Comparison of ENCODE assay signal across 9 cellular contexts in genomic region chr11:697028-697491, GRCh38. TPM values are rescaled to one million over a fixed set of nuclear protein-coding genes. Genes with fewer than 3 reads are reported as not detected.
DNase-seq lines count a peak whose midpoint lies in the region; ATAC-seq, FAIRE-seq and TF ChIP-seq lines count a peak whose summit lies in the region.
"Had no signal": no experiment of that assay in that cellular context is flagged by ENCODE, and none has a peak within 500 bp of the region (broad histone marks: within the 10 kb centered on the region; RNA-seq: fewer than 3 reads in every experiment).

No MANE protein-coding gene starts in this region.

- H3K27me3 Mint-ChIP-seq in Caco-2 (ENCODE audit: insufficient read depth, unreplicated experiment) (no peaks in the 10 kb centered on the region), chondrocyte (ENCODE audit: low read depth) (no peaks in the 10 kb centered on the region), neural crest cell (ENCODE audit: low read depth) (no peaks in the 10 kb centered on the region)

- intact Hi-C loops in Caco-2 (cut with micrococcal nuclease; ENCODE audit: unreplicated experiment), result loop anchor here (10.0 kb wide), 1 partner anchor 132 kb away; the partner anchor contains the start of genes LMNTD2 and RASSF7

- CTCF ChIA-PET in Caco-2 (lab: Charles Lee), result interaction anchor here (1.4 to 2.6 kb wide), 2 partner anchors 15 to 26 kb away, joined by 3 to 10 read pairs; no protein-coding TSS in a partner anchor

- H3K4me3 Mint-ChIP-seq in Caco-2 (ENCODE audit: unreplicated experiment), result peak overlapping the region; percentile 86
- peak overlapping the region; percentile 80 for H3K4me3 Mint-ChIP-seq in chondrocyte (ENCODE audit: unreplicated experiment)
- peak overlapping the region; percentile 78 for H3K4me3 Mint-ChIP-seq in neural crest cell

- no peak for FAIRE-seq in urothelium cell line (lab: Jason Lieb, UNC)

- H3K27ac Mint-ChIP-seq in Caco-2 (ENCODE audit: unreplicated experiment) (no peak overlapping the region), chondrocyte (ENCODE audit: unreplicated experiment) (peak overlapping the region; percentile 94), neural crest cell (ENCODE audit: unreplicated experiment) (no peak overlapping the region)

- peak overlapping the region; percentile 97; the same call in 1 of the 2 replicates for H3K4me3 ChIP-seq in Caco-2 (ENCODE audit: low read depth, low read length)

- ATAC-seq in HG03432 (IDR thresholded peaks at IDR 0.05; ENCODE audit: unreplicated experiment), result no peak

- no peak for TF ChIP-seq CTCF in Caco-2 (IDR thresholded peaks at IDR 0.05; ENCODE audit: insufficient read depth in 1 of 2, low read depth in 1 of 2, low read length in 1 of 2, severe bottlenecking in 1 of 2, unreplicated experiment in 1 of 2)
- no peak for TF ChIP-seq CTCF in chondrocyte (IDR thresholded peaks at IDR 0.05)
- TF ChIP-seq CTCF in neural crest cell (conservative IDR thresholded peaks at IDR 0.05), result no peak

- no peaks in the 10 kb centered on the region for H3K27me3 ChIP-seq in Caco-2 (replicated peaks; ENCODE audit: control insufficient read depth, insufficient read depth, low read length)

- H3K36me3 Mint-ChIP-seq in Caco-2 (ENCODE audit: insufficient read depth, unreplicated experiment) (peaks cover 80% of the 10 kb centered on the region), chondrocyte (ENCODE audit: low read depth) (peaks cover 3% of the 10 kb centered on the region), neural crest cell (ENCODE audit: low read depth) (no peaks in the 10 kb centered on the region)

- BruUV-seq in Caco-2 (replicated peaks; lab: Mats Ljungman, UMichigan), result no TSS peak

- H3K9me3 Mint-ChIP-seq in Caco-2 (ENCODE audit: unreplicated experiment) (no peaks in the 10 kb centered on the region), chondrocyte (ENCODE audit: low read depth) (no peaks in the 10 kb centered on the region), neural crest cell (no peaks in the 10 kb centered on the region)

- peaks cover 6% of the 10 kb centered on the region; the same call in 1 of the 2 replicates for H3K36me3 ChIP-seq in Caco-2 (ENCODE audit: control insufficient read depth, insufficient read depth, low read length)

- H3K4me1 Mint-ChIP-seq in Caco-2 (ENCODE audit: low read depth, unreplicated experiment), result peaks cover 13% of the 10 kb centered on the region
- peaks cover 47% of the 10 kb centered on the region for H3K4me1 Mint-ChIP-seq in chondrocyte (ENCODE audit: low read depth)
- H3K4me1 Mint-ChIP-seq in neural crest cell, result peaks cover 32% of the 10 kb centered on the region

- POLR2A ChIA-PET in Caco-2 (lab: Charles Lee), result interaction anchor here (0.5 to 1.4 kb wide), 3 partner anchors 15 to 122 kb away, joined by 3 to 7 read pairs (median 3); partner anchors contain the start of gene PNPLA2

- peaks cover 10% of the 10 kb centered on the region for H3K4me1 ChIP-seq in Caco-2

- DNase-seq in Caco-2 (no peak), M059J (ENCODE audit: low read depth) (peak; percentile 84), chondrocyte (ENCODE audit: low spot score) (no peak), neural crest cell (ENCODE audit: low read depth, low spot score) (no peak), nucleus accumbens (lab: John Stamatoyannopoulos, UW) (no peak), occipital lobe (lab: John Stamatoyannopoulos, UW) (no peak), urothelium cell line (ENCODE audit: low spot score) (no peak)

- no peaks in the 10 kb centered on the region for H3K9me3 ChIP-seq in Caco-2

RNA-seq across cellular contexts. Expression of gene TMEM80, which starts 1.4 kb away (rescaled TPM):
- total RNA-seq in Caco-2 (2022) (70.3 and 74.7 TPM in 2 replicates), chondrocyte (16.9 to 31.3 TPM (median 20.3 TPM) in 3 replicates), neural crest cell (19.9 and 26.8 TPM in 2 replicates), occipital lobe (11.7 TPM)
- total RNA-seq in M059J (2014; rRNA removed; shearing (Covaris generic)), result 7.9 and 14.9 TPM in 2 replicates

RNA-seq across cellular contexts. Expression of gene DEAF1, which starts 2.0 kb away (rescaled TPM):
- total RNA-seq in Caco-2 (2022) (50.6 and 56.6 TPM in 2 replicates), chondrocyte (67.6 to 70.4 TPM (median 67.9 TPM) in 3 replicates), neural crest cell (60.9 and 67.0 TPM in 2 replicates), occipital lobe (50.7 TPM)
- total RNA-seq in M059J (2014; rRNA removed; shearing (Covaris generic)), result 31.0 and 50.8 TPM in 2 replicates

RNA-seq across cellular contexts. Expression of gene EPS8L2, which starts 9.0 kb away (rescaled TPM):
- total RNA-seq in Caco-2 (2022) (203 and 224 TPM in 2 replicates), chondrocyte (17.2 to 51.6 TPM (median 45.7 TPM) in 3 replicates), neural crest cell (2.6 and 3.9 TPM in 2 replicates), occipital lobe (1.4 TPM)
- total RNA-seq in M059J (2014; rRNA removed; shearing (Covaris generic)), result 4.9 and 10.6 TPM in 2 replicates

RNA-seq across cellular contexts. Expression of gene TALDO1, which starts 50.2 kb away (rescaled TPM):
- total RNA-seq in Caco-2 (2022) (293 and 300 TPM in 2 replicates), chondrocyte (128 to 227 TPM (median 151 TPM) in 3 replicates), neural crest cell (154 and 163 TPM in 2 replicates), occipital lobe (61.0 TPM)
- total RNA-seq in M059J (2014; rRNA removed; shearing (Covaris generic)), result 247 and 252 TPM in 2 replicates

RNA-seq across cellular contexts. Expression of gene DRD4, which starts 60.0 kb away (rescaled TPM):
- total RNA-seq in Caco-2 (2022) (1.0 and 1.1 TPM in 2 replicates), chondrocyte (0.55 to 1.7 TPM (median 1.00 TPM) in 3 replicates), neural crest cell (0.30 and 0.63 TPM in 2 replicates), occipital lobe (0.16 TPM)
- total RNA-seq in M059J (2014; rRNA removed; shearing (Covaris generic)), result not detected in 2 replicates
- total RNA-seq: SK-MEL-5 had no signal
